Comparison of ENCODE assay signal across 22 cellular contexts in the genomic region with DNA sequence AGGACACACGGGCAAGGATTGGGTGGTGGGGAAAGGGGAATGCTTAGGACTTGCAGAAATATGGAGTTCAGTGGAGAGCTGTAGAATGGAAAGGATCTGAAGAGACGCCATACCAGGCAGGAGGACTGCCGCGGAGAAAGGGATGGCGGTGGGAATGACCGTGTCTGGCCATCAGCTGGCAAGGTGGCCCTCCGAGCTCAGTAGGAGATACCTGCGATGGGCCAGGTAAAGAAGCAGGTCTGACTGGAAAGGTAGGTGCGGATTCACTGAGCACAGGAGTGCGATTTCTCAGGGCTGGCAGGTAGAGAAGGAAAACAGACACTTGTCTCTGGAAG. TPM values are rescaled to one million over a fixed set of nuclear protein-coding genes. Genes with fewer than 3 reads are reported as not detected.
DNase-seq lines count a peak whose midpoint lies in the region; ATAC-seq, FAIRE-seq and TF ChIP-seq lines count a peak whose summit lies in the region.
"Had no signal": no experiment of that assay in that cellular context is flagged by ENCODE, and none has a peak within 500 bp of the region (broad histone marks: within the 10 kb centered on the region; RNA-seq: fewer than 3 reads in every experiment).

No MANE protein-coding gene starts in this region.

- H3K9me3 Mint-ChIP-seq in endodermal cell, result peaks cover 9% of the 10 kb centered on the region

- 75% methylated on average over 6 of the region's 10 CpGs for WGBS in right lobe of liver (ENCODE audit: insufficient coverage, low coverage, low lambda C conversion rate, missing lambda C conversion rate)
- WGBS in spleen, 5 donors, result 86 to 89% (median 87%) methylated on average over 10 of the region's 10 CpGs
- WGBS in endodermal cell (ENCODE audit: insufficient coverage in 1 of 2, insufficient read length in 1 of 2), 2 experiments, result 81 to 88% methylated on average over 7 to 10 of the region's 10 CpGs

- TF ChIP-seq POLR2A in right lobe of liver (IDR thresholded peaks at IDR 0.05) (no peak), spleen (IDR thresholded peaks at IDR 0.05) (no peak)

- H3K27me3 Mint-ChIP-seq in endodermal cell (ENCODE audit: insufficient read depth), result peaks cover 3% of the 10 kb centered on the region

- H3K27ac ChIP-seq in kidney (ENCODE audit: low read depth in 2 of 2, low read length in 2 of 2) (peak overlapping the region; percentile 91 to 94), right lobe of liver (peak overlapping the region; percentile 65 to 98 (median 96)), spleen (no peak overlapping the region), endodermal cell (ENCODE audit: low read depth, low read length) (no peak overlapping the region)

- H3K36me3 Mint-ChIP-seq in endodermal cell (ENCODE audit: low read depth), result no peaks in the 10 kb centered on the region

- H3K36me3 ChIP-seq in kidney (ENCODE audit: control insufficient read depth in 1 of 2, insufficient read depth in 2 of 2, low read length in 2 of 2), result no peaks in the 10 kb centered on the region
- H3K36me3 ChIP-seq in right lobe of liver, result no peaks in the 10 kb centered on the region
- no peaks in the 10 kb centered on the region for H3K36me3 ChIP-seq in spleen
- no peaks in the 10 kb centered on the region for H3K36me3 ChIP-seq in endodermal cell (ENCODE audit: control insufficient read depth, insufficient read depth, low read length)

- H3K4me1 ChIP-seq in kidney (ENCODE audit: control insufficient read depth in 1 of 2, insufficient read depth in 1 of 2, low read depth in 1 of 2, low read length in 2 of 2) (peaks cover 59 to 68% of the 10 kb centered on the region in 2 donors), right lobe of liver (peaks cover 0 to 73% (median 31%) of the 10 kb centered on the region in 4 donors), spleen (peaks cover 0 to 16% (median 7%) of the 10 kb centered on the region in 6 donors), endodermal cell (ENCODE audit: control insufficient read depth, insufficient read depth, low read length) (no peaks in the 10 kb centered on the region)

- DNase-seq in kidney, result peak; percentile 31
- DNase-seq in right lobe of liver, result no peak
- peak; percentile 21 for DNase-seq in spleen
- DNase-seq in UCSD-AML1 (lab: John Stamatoyannopoulos, UW; ENCODE audit: unreplicated experiment), result no peak
- no peak for DNase-seq in endodermal cell
- no peak for DNase-seq in NCI-H774 (lab: John Stamatoyannopoulos, UW)
- DNase-seq: Calu3; CD4-positive, alpha-beta memory T cell; COR-L47; DMS53; DMS79 treated with DMSO at 0.1 percent for 48 hours; GF-D8; H9 had no signal

- peak overlapping the region in 1 of 2 donors; percentile 30 for H3K9ac ChIP-seq in kidney (ENCODE audit: low read length in 2 of 2)
- H3K9ac ChIP-seq in endodermal cell (ENCODE audit: extremely low read depth, low read length, poor library complexity, severe bottlenecking), result no peak overlapping the region

- no peak overlapping the region for H3K4me3 Mint-ChIP-seq in endodermal cell
- H3K4me3 Mint-ChIP-seq: CD4-positive, alpha-beta memory T cell; GM23338; H9 had no signal

- H3K27ac Mint-ChIP-seq in endodermal cell, result no peak overlapping the region
- H3K27ac Mint-ChIP-seq: CD4-positive, alpha-beta memory T cell; GM23338; H9 had no signal

- peaks cover 0 to 3% of the 10 kb centered on the region in 2 donors for H3K9me3 ChIP-seq in kidney (ENCODE audit: control insufficient read depth in 1 of 2, low read length in 2 of 2)
- H3K9me3 ChIP-seq in right lobe of liver, result no peaks in the 10 kb centered on the region
- peaks cover 0 to 17% (median 10%) of the 10 kb centered on the region in 8 donors for H3K9me3 ChIP-seq in spleen
- H3K9me3 ChIP-seq in endodermal cell (ENCODE audit: control insufficient read depth, low read length), result no peaks in the 10 kb centered on the region

- intact Hi-C loops in kidney (cut with DNase I), result no loop called here
- intact Hi-C loops in right lobe of liver (cut with DNase I), result loop anchor here in 1 of 2 donors (5.0 kb wide), 1 partner anchor 60 kb away; a partner anchor contains a TSS
- intact Hi-C loops in spleen (cut with DNase I; ENCODE audit: low total_unique reads), result no loop called here

- H3K27me3 ChIP-seq in right lobe of liver (no peaks in the 10 kb centered on the region), spleen (replicated peaks in 1 of 7) (peaks cover 0 to 54% (median 0%) of the 10 kb centered on the region in 7 donors), endodermal cell (ENCODE audit: control insufficient read depth, insufficient read depth, low read length, poor library complexity, severe bottlenecking) (no peaks in the 10 kb centered on the region)

- H3K4me1 Mint-ChIP-seq in endodermal cell, result peaks cover 3% of the 10 kb centered on the region
- H3K4me1 Mint-ChIP-seq: CD4-positive, alpha-beta memory T cell had no signal

- H3K4me3 ChIP-seq in kidney (ENCODE audit: low read length in 2 of 2) (peak overlapping the region in 1 of 2 donors; percentile 3), right lobe of liver (no peak overlapping the region), spleen (no peak overlapping the region), endodermal cell (ENCODE audit: low read length) (no peak overlapping the region)
- H3K4me3 ChIP-seq: GM23338 had no signal

- TF ChIP-seq CTCF in kidney (IDR thresholded peaks at IDR 0.05; ENCODE audit: borderline replicate concordance, extremely low read depth, insufficient read depth) (no peak), right lobe of liver (IDR thresholded peaks at IDR 0.05) (no peak), spleen (IDR thresholded peaks at IDR 0.05 in 8 of 11, conservative IDR thresholded peaks at IDR 0.05 in 3 of 11) (no peak), endodermal cell (conservative IDR thresholded peaks at IDR 0.05) (no peak)

- FAIRE-seq in kidney (lab: Jason Lieb, UNC), result no peak
- FAIRE-seq: GM12891 had no signal

- no peak for ATAC-seq in right lobe of liver
- ATAC-seq: HCT116 had no signal

RNA-seq across cellular contexts. Expression of a gene that starts 26.0 kb away (rescaled TPM):
- total RNA-seq in kidney, result 29.7 TPM
- 551 TPM for polyA plus RNA-seq in kidney (ENCODE audit: insufficient read depth, low read depth, low replicate concordance)
- total RNA-seq in right lobe of liver, result 1,000 to 10,000 TPM in 2 of 6 experiments, 100 to 1,000 TPM in 4; 187 to 1,757 (median 778) TPM
- under 1 TPM in 4 of 7 donors, not detected in 3; 0.17 to 0.67 (median 0.41) TPM for total RNA-seq in spleen
- under 1 TPM; 0.04 to 0.13 (median 0.05) TPM for polyA plus RNA-seq in spleen
- not detected for total RNA-seq in endodermal cell
- polyA plus RNA-seq in endodermal cell (2013, experiment 1 of 2), result 0.25 TPM
- polyA plus RNA-seq in endodermal cell (2013, experiment 2 of 2), result 0.70 TPM
- total RNA-seq: A172; A673; CD4-positive, alpha-beta memory T cell; Daoy; G401; GM23338; H9 had no signal
- polyA plus RNA-seq: BJ; CD4-positive, alpha-beta memory T cell; GM23338 had no signal

RNA-seq across cellular contexts. Expression of a gene that starts 33.3 kb away (rescaled TPM):
- total RNA-seq in kidney (3.7 TPM), right lobe of liver (under 1 TPM in 4 of 6 experiments, not detected in 2; 0.14 to 0.75 (median 0.36) TPM), spleen (10 to 100 TPM; 11.7 to 28.4 (median 20.9) TPM), endodermal cell (not detected)
- polyA plus RNA-seq in kidney (ENCODE audit: insufficient read depth, low read depth, low replicate concordance) (not detected), spleen (10 to 100 TPM in 1 of 3 donors, 1 to 10 TPM in 2; 8.6 to 11.2 (median 9.8) TPM)
- not detected for polyA plus RNA-seq in endodermal cell (2013, experiment 1 of 2)
- not detected for polyA plus RNA-seq in endodermal cell (2013, experiment 2 of 2)
- total RNA-seq: A172, A673, G401, GM23338, H4, H9 had no signal
- polyA plus RNA-seq: BJ, GM23338 had no signal

Comparison
In these comparisons a context has a peak if more than half of its experiments do, and no peak if none do; other contexts are left out.
1. DNase-seq: peak in kidney (single experiment) and spleen (single experiment); none in right lobe of liver (0 of 3), UCSD-AML1 (single experiment), endodermal cell (single experiment) and NCI-H774 (single experiment).
2. H3K27ac ChIP-seq: peak in kidney (2 of 2) and right lobe of liver (3 of 3); none in spleen (0 of 8) and endodermal cell (single experiment).
3. RNA of a gene that starts 26.0 kb away (total RNA-seq): 187 to 1,757 TPM in right lobe of liver and 29.7 TPM in kidney (single experiment); 0.17 to 0.67 TPM in spleen and not detected in endodermal cell; every median in the first group is over 10 times any median in the second.